ENCODE assay signal across 9 cellular contexts in genomic region chr16:2500937-2501750, GRCh38. TPM values are rescaled to one million over a fixed set of nuclear protein-coding genes. Genes with fewer than 3 reads are reported as not detected.
DNase-seq lines count a peak whose midpoint lies in the region; ATAC-seq and TF ChIP-seq lines count a peak whose summit lies in the region.
"Had no signal": no experiment of that assay in that cellular context is flagged by ENCODE, and none has a peak within 500 bp of the region (broad histone marks: within the 10 kb centered on the region; RNA-seq: fewer than 3 reads in every experiment).

No MANE protein-coding gene starts in this region.

- no peak overlapping the region for H3K27ac Mint-ChIP-seq in activated CD4-positive, alpha-beta T cell treated with anti-CD3 and anti-CD28 coated beads, Interleukin-2, amount 10 ng/mL, durations not matched to agents 24 days and 14 days

- no peaks in the 10 kb centered on the region for H3K36me3 Mint-ChIP-seq in activated CD4-positive, alpha-beta T cell treated with anti-CD3 and anti-CD28 coated beads, Interleukin-2, amount 10 ng/mL, durations not matched to agents 24 days and 14 days (ENCODE audit: low read depth)

- intact Hi-C loops in activated CD4-positive, alpha-beta T cell treated with anti-CD3 and anti-CD28 coated beads, Interleukin-2, amount 10 ng/mL, durations not matched to agents 24 days and 14 days (cut with micrococcal nuclease): loop anchor here (1.0 to 5.0 kb wide), 4 partner anchors 26 to 232 kb away; partner anchors contain the start of gene TBC1D24
- intact Hi-C loops in colonic mucosa (cut with DNase I): no loop called here

- no peaks in the 10 kb centered on the region for H3K36me3 ChIP-seq in colonic mucosa

- no peaks in the 10 kb centered on the region for H3K27me3 ChIP-seq in colonic mucosa

- H3K9me3 Mint-ChIP-seq in activated CD4-positive, alpha-beta T cell treated with anti-CD3 and anti-CD28 coated beads, Interleukin-2, amount 10 ng/mL, durations not matched to agents 24 days and 14 days: no peaks in the 10 kb centered on the region

- no peaks in the 10 kb centered on the region for H3K9me3 ChIP-seq in colonic mucosa

- H3K4me3 ChIP-seq in HFF-Myc (replicated peaks; ENCODE audit: low read depth, low read length): no peak overlapping the region
- H3K4me3 ChIP-seq in colonic mucosa: peak overlapping the region; percentile 5

- H3K27ac ChIP-seq in colonic mucosa: no peak overlapping the region

- H3K27me3 Mint-ChIP-seq in activated CD4-positive, alpha-beta T cell treated with anti-CD3 and anti-CD28 coated beads, Interleukin-2, amount 10 ng/mL, durations not matched to agents 24 days and 14 days: no peaks in the 10 kb centered on the region

- DNase-seq in COLO829 (ENCODE audit: low spot score): peak; percentile 64
- peak; percentile 35 for DNase-seq in HFF-Myc (ENCODE audit: extremely low read depth, low read depth)
- DNase-seq in NCI-H446 (lab: John Stamatoyannopoulos, UW): peak; percentile 51 to 84
- peak; percentile 94 for DNase-seq in activated CD4-positive, alpha-beta T cell treated with anti-CD3 and anti-CD28 coated beads, Interleukin-2, amount 10 ng/mL, durations not matched to agents 24 days and 14 days
- DNase-seq in colonic mucosa: peak; percentile 82
- peak; percentile 81 for DNase-seq in left lobe of liver (ENCODE audit: low spot score)
- DNase-seq in stimulated activated CD4-positive, alpha-beta T cell treated with anti-CD3 and anti-CD28 coated beads, Interleukin-2, amount 100 ng/mL, for 4 hours (ENCODE audit: low read depth): peak; percentile 65

- H3K4me1 Mint-ChIP-seq in activated CD4-positive, alpha-beta T cell treated with anti-CD3 and anti-CD28 coated beads, Interleukin-2, amount 10 ng/mL, durations not matched to agents 24 days and 14 days: no peaks in the 10 kb centered on the region

- H3K9ac ChIP-seq in colonic mucosa (ENCODE audit: low read depth in 2 of 2, low read length in 2 of 2): no peak overlapping the region

- no peak overlapping the region for H3K4me3 Mint-ChIP-seq in activated CD4-positive, alpha-beta T cell treated with anti-CD3 and anti-CD28 coated beads, Interleukin-2, amount 10 ng/mL, durations not matched to agents 24 days and 14 days

- H3K4me1 ChIP-seq in colonic mucosa: peaks cover 6% of the 10 kb centered on the region

- TF ChIP-seq CTCF in HFF-Myc (IDR thresholded peaks at IDR 0.05; ENCODE audit: low read depth, low read length, missing control alignments) (peak; percentile 97), colonic mucosa (IDR thresholded peaks at IDR 0.05) (peak; percentile 98)

- ATAC-seq in left lobe of liver (peak; percentile 75), GM18517 (IDR thresholded peaks at IDR 0.05; ENCODE audit: unreplicated experiment) (no peak)

RNA-seq across cellular contexts. Expression of gene ATP6V0C, which starts 12.6 kb away (rescaled TPM):
- total RNA-seq in activated CD4-positive, alpha-beta T cell treated with anti-CD3 and anti-CD28 coated beads, Interleukin-2, amount 10 ng/mL, durations not matched to agents 24 days and 14 days: 105 and 122 TPM in 2 replicates
- total RNA-seq in colonic mucosa (100 to 1,000 TPM; 240 to 336 TPM), left lobe of liver (87.0 TPM)

RNA-seq across cellular contexts. Expression of gene AMDHD2, which starts 19.0 kb away (rescaled TPM):
- 34.1 and 37.5 TPM in 2 replicates for total RNA-seq in activated CD4-positive, alpha-beta T cell treated with anti-CD3 and anti-CD28 coated beads, Interleukin-2, amount 10 ng/mL, durations not matched to agents 24 days and 14 days
- total RNA-seq in colonic mucosa (10 to 100 TPM; 19.4 to 31.6 TPM), left lobe of liver (22.2 TPM)

RNA-seq across cellular contexts. Expression of gene TBC1D24, which starts 26.2 kb away (rescaled TPM):
- total RNA-seq in activated CD4-positive, alpha-beta T cell treated with anti-CD3 and anti-CD28 coated beads, Interleukin-2, amount 10 ng/mL, durations not matched to agents 24 days and 14 days: 16.6 and 20.9 TPM in 2 replicates
- 10 to 100 TPM in 1 of 2 donors, 1 to 10 TPM in 1; 8.4 to 15.8 TPM for total RNA-seq in colonic mucosa
- 32.5 TPM for total RNA-seq in left lobe of liver

RNA-seq across cellular contexts. Expression of gene NTN3, which starts 30.0 kb away (rescaled TPM):
- total RNA-seq in activated CD4-positive, alpha-beta T cell treated with anti-CD3 and anti-CD28 coated beads, Interleukin-2, amount 10 ng/mL, durations not matched to agents 24 days and 14 days: not detected in 2 replicates
- total RNA-seq in colonic mucosa (not detected), left lobe of liver (3.6 TPM)
- total RNA-seq: T-helper 2 cell treated with Interferon-gamma antibody and Interleukin-4, amounts not matched to agents 100 ng/mL and 5 ng/mL, for 36 hours had no signal

RNA-seq across cellular contexts. Expression of gene CEMP1, which starts 30.1 kb away (rescaled TPM):
- total RNA-seq in activated CD4-positive, alpha-beta T cell treated with anti-CD3 and anti-CD28 coated beads, Interleukin-2, amount 10 ng/mL, durations not matched to agents 24 days and 14 days: 0.24 TPM in 1 of 2 replicates, not detected in the other
- total RNA-seq in colonic mucosa (under 1 TPM; 0.53 to 0.54 TPM), left lobe of liver (0.20 TPM)
- total RNA-seq: T-helper 2 cell treated with Interferon-gamma antibody and Interleukin-4, amounts not matched to agents 100 ng/mL and 5 ng/mL, for 36 hours had no signal

Comparison
In these comparisons a context has a peak if more than half of its experiments do, and no peak if none do; other contexts are left out.
1. DNase-seq: peak in every context shown above with its lines; median percentile 94 in activated CD4-positive, alpha-beta T cell treated with anti-CD3 and anti-CD28 coated beads, Interleukin-2, amount 10 ng/mL, durations not matched to agents 24 days and 14 days; 82 in colonic mucosa; 81 in left lobe of liver; 68 in NCI-H446; 65 in stimulated activated CD4-positive, alpha-beta T cell treated with anti-CD3 and anti-CD28 coated beads, Interleukin-2, amount 100 ng/mL, for 4 hours; 64 in COLO829; 35 in HFF-Myc.